In genomic region chr4:142645478-142646108, GRCh38 we compare ENCODE assay signal across 8 cellular contexts.
A peak's percentile ranks its signal among the peaks of the same experiment; 100 is the strongest.
DNase-seq lines count a peak whose midpoint lies in the region; ATAC-seq and TF ChIP-seq lines count a peak whose summit lies in the region.
"Had no signal": no experiment of that assay in that cellular context is flagged by ENCODE, and none has a peak within 500 bp of the region (broad histone marks: within the 10 kb centered on the region; RNA-seq: fewer than 3 reads in every experiment).

No MANE protein-coding gene starts in this region.

- no peaks in the 10 kb centered on the region for H3K27me3 Mint-ChIP-seq in activated CD4-positive, alpha-beta memory T cell treated with anti-CD3 and anti-CD28 coated beads, Interleukin-2, amount 10 ng/mL, durations not matched to agents 7 days and 5 days

- H3K36me3 Mint-ChIP-seq in activated CD4-positive, alpha-beta memory T cell treated with anti-CD3 and anti-CD28 coated beads, Interleukin-2, amount 10 ng/mL, durations not matched to agents 7 days and 5 days (ENCODE audit: low read depth) = peaks cover 26% of the 10 kb centered on the region

- DNase-seq in GDM1 (lab: John Stamatoyannopoulos, UW) = peak; percentile 90
- DNase-seq in activated CD4-positive, alpha-beta memory T cell treated with anti-CD3 and anti-CD28 coated beads, Interleukin-2, amount 10 ng/mL, durations not matched to agents 7 days and 5 days = no peak
- peak; percentile 7 to 57 for DNase-seq in lung microvascular endothelial cell (ENCODE audit: low read depth in 2 of 2)
- no peak for DNase-seq in omental fat pad (ENCODE audit: low spot score)
- no peak for DNase-seq in HuH-7 (ENCODE audit: low spot score)

- CTCF ChIA-PET in activated CD4-positive, alpha-beta memory T cell treated with anti-CD3 and anti-CD28 coated beads, Interleukin-2, amount 10 ng/mL, durations not matched to agents 7 days and 5 days (lab: Charles Lee) = interaction anchor here (1.1 kb wide), 1 partner anchor 32 kb away, joined by 3 read pairs; no protein-coding TSS in a partner anchor

- no peak for TF ChIP-seq CTCF in omental fat pad (IDR thresholded peaks at IDR 0.05)

- H3K4me3 Mint-ChIP-seq in activated CD4-positive, alpha-beta memory T cell treated with anti-CD3 and anti-CD28 coated beads, Interleukin-2, amount 10 ng/mL, durations not matched to agents 7 days and 5 days = no peak overlapping the region

- H3K9me3 Mint-ChIP-seq in activated CD4-positive, alpha-beta memory T cell treated with anti-CD3 and anti-CD28 coated beads, Interleukin-2, amount 10 ng/mL, durations not matched to agents 7 days and 5 days = peaks cover 28% of the 10 kb centered on the region

- POLR2A ChIA-PET in activated CD4-positive, alpha-beta memory T cell treated with anti-CD3 and anti-CD28 coated beads, Interleukin-2, amount 10 ng/mL, durations not matched to agents 7 days and 5 days (lab: Charles Lee) = no interaction called here

- H3K27ac Mint-ChIP-seq in activated CD4-positive, alpha-beta memory T cell treated with anti-CD3 and anti-CD28 coated beads, Interleukin-2, amount 10 ng/mL, durations not matched to agents 7 days and 5 days = peak overlapping the region; percentile 29

- H3K4me1 Mint-ChIP-seq in activated CD4-positive, alpha-beta memory T cell treated with anti-CD3 and anti-CD28 coated beads, Interleukin-2, amount 10 ng/mL, durations not matched to agents 7 days and 5 days = peaks cover 9% of the 10 kb centered on the region

- ATAC-seq in HG03520 (IDR thresholded peaks at IDR 0.05; ENCODE audit: unreplicated experiment) = peak; percentile 82
- ATAC-seq in omental fat pad (ENCODE audit: low FRiP score) = no peak
- no peak for ATAC-seq in HG02970 (IDR thresholded peaks at IDR 0.05; ENCODE audit: low FRiP score, unreplicated experiment)
- ATAC-seq: Panc1 had no signal

Comparison
In these comparisons a context has a peak if more than half of its experiments do, and no peak if none do; other contexts are left out.
1. DNase-seq: peak in GDM1 (single experiment) and lung microvascular endothelial cell (2 of 2); none in activated CD4-positive, alpha-beta memory T cell treated with anti-CD3 and anti-CD28 coated beads, Interleukin-2, amount 10 ng/mL, durations not matched to agents 7 days and 5 days (single experiment), omental fat pad (single experiment) and HuH-7 (single experiment).